Comparison of ENCODE assay signal across 1 cellular context in genomic region chr4:17780461-17781071, GRCh38.
TF ChIP-seq lines count a peak whose summit lies in the region.

No MANE protein-coding gene starts in this region.

TF ChIP-seq in H1, 55 proteins besides CTCF, POLR2A, EP300 and RAD21 (continued from another document):
- TF ChIP-seq CBX5 (IDR thresholded peaks at IDR 0.05; ENCODE audit: low read depth, low read length) = no peak
TF ChIP-seq in H1: peak in this region for 0.
